In genomic region chr10:92681306-92681823, GRCh38 we compare ENCODE assay signal across 19 cellular contexts.
"Had no signal": no experiment of that assay in that cellular context is flagged by ENCODE, and none has a peak within 500 bp of the region (broad histone marks: within the 10 kb centered on the region; RNA-seq: fewer than 3 reads in every experiment).

No MANE protein-coding gene starts in this region.

- H3K4me1 Mint-ChIP-seq: naive thymus-derived CD4-positive, alpha-beta T cell; stimulated activated effector memory CD8-positive, alpha-beta T cell treated with anti-CD3 and anti-CD28 coated beads, Interleukin-12 subunit alpha, Interleukin-12 subunit beta, amount 100 ng/mL, for 72 hours had no signal

- H3K9me3 Mint-ChIP-seq: stimulated activated effector memory CD8-positive, alpha-beta T cell treated with anti-CD3 and anti-CD28 coated beads, Interleukin-12 subunit alpha, Interleukin-12 subunit beta, amount 100 ng/mL, for 72 hours had no signal

- H3K27ac ChIP-seq: colonic mucosa, heart left ventricle, neutrophil, psoas muscle, right lobe of liver, tibial artery, upper lobe of right lung, vagina had no signal

- H3K36me3 Mint-ChIP-seq: stimulated activated effector memory CD8-positive, alpha-beta T cell treated with anti-CD3 and anti-CD28 coated beads, Interleukin-12 subunit alpha, Interleukin-12 subunit beta, amount 100 ng/mL, for 72 hours had no signal

- DNase-seq: colonic mucosa; effector CD4-positive, alpha-beta T cell; foreskin melanocyte; heart left ventricle; hippocampal formation; kidney glomerular epithelial cell; naive thymus-derived CD4-positive, alpha-beta T cell; psoas muscle; retina; right lobe of liver; stimulated activated CD4-positive, alpha-beta T cell treated with anti-CD3 and anti-CD28 coated beads, Interleukin-4, amount 100 ng/mL, for 1 hour; stimulated activated CD8-positive, alpha-beta memory T cell treated with anti-CD3 and anti-CD28 coated beads, Interleukin-4, amount 100 ng/mL, for 48 hours; stimulated activated naive CD8-positive, alpha-beta T cell treated with anti-CD3 and anti-CD28 coated beads, Interleukin-15, Interleukin-2, amounts not matched to agents 100 U/mL and 50 U/mL, for 24 hours; tibial artery; upper lobe of right lung had no signal

- H3K4me3 Mint-ChIP-seq: naive thymus-derived CD4-positive, alpha-beta T cell; stimulated activated effector memory CD8-positive, alpha-beta T cell treated with anti-CD3 and anti-CD28 coated beads, Interleukin-12 subunit alpha, Interleukin-12 subunit beta, amount 100 ng/mL, for 72 hours had no signal

- H3K36me3 ChIP-seq: colonic mucosa, heart left ventricle, neutrophil, right lobe of liver, tibial artery, upper lobe of right lung, vagina had no signal

- H3K27ac Mint-ChIP-seq: naive thymus-derived CD4-positive, alpha-beta T cell; stimulated activated effector memory CD8-positive, alpha-beta T cell treated with anti-CD3 and anti-CD28 coated beads, Interleukin-12 subunit alpha, Interleukin-12 subunit beta, amount 100 ng/mL, for 72 hours had no signal

- ATAC-seq: esophagus mucosa; heart left ventricle; naive thymus-derived CD4-positive, alpha-beta T cell; psoas muscle; right lobe of liver; stimulated activated effector memory CD8-positive, alpha-beta T cell treated with anti-CD3 and anti-CD28 coated beads, Interleukin-12 subunit alpha, Interleukin-12 subunit beta, amount 100 ng/mL, for 72 hours; stimulated activated naive CD8-positive, alpha-beta T cell treated with anti-CD3 and anti-CD28 coated beads, Interleukin-15, Interleukin-2, amounts not matched to agents 100 U/mL and 50 U/mL, for 24 hours; upper lobe of right lung had no signal

- H3K4me1 ChIP-seq: colonic mucosa, heart left ventricle, psoas muscle, right lobe of liver, tibial artery, upper lobe of right lung, vagina had no signal

- H3K4me3 ChIP-seq: colonic mucosa, heart left ventricle, psoas muscle, right lobe of liver, tibial artery, upper lobe of right lung, vagina had no signal

- H3K9me3 ChIP-seq: colonic mucosa, neutrophil, right lobe of liver, vagina had no signal

- H3K27me3 ChIP-seq: colonic mucosa, heart left ventricle, neutrophil, right lobe of liver, tibial artery, upper lobe of right lung, vagina had no signal
